Comparison of ENCODE assay signal across 11 cellular contexts in genomic region chr12:321606-322326, GRCh38.
DNase-seq lines count a peak whose midpoint lies in the region; ATAC-seq, FAIRE-seq and TF ChIP-seq lines count a peak whose summit lies in the region.
"Had no signal": no experiment of that assay in that cellular context is flagged by ENCODE, and none has a peak within 500 bp of the region (broad histone marks: within the 10 kb centered on the region; RNA-seq: fewer than 3 reads in every experiment).

No MANE protein-coding gene starts in this region.

- H3K79me2 ChIP-seq in DND-41 (ENCODE audit: insufficient read depth, low read length): peaks cover 3% of the 10 kb centered on the region; the same call in 1 of the 2 replicates

- no peak for DNase-seq in DND-41
- DNase-seq in RKO (ENCODE audit: low spot score): peak; percentile 40
- peak; percentile 4 for DNase-seq in fibroblast of the conjunctiva (ENCODE audit: low read depth)
- DNase-seq in NCI-H2029 treated with DMSO at 0.1 percent for 48 hours (lab: John Stamatoyannopoulos, UW): no peak
- DNase-seq in stimulated activated CD4-positive, alpha-beta T cell treated with anti-CD3 and anti-CD28 coated beads, Interleukin-4, amount 100 ng/mL, for 24 hours: no peak
- DNase-seq: NCI-H226 had no signal

- H3K4me1 ChIP-seq in DND-41 (ENCODE audit: insufficient read depth, low read length): no peaks in the 10 kb centered on the region

- no peak overlapping the region for H3K27ac ChIP-seq in DND-41 (ENCODE audit: low read length)
- H3K27ac ChIP-seq: skin epidermis had no signal

- H3K9ac ChIP-seq in DND-41 (ENCODE audit: low read depth, low read length): no peak overlapping the region

- H3K4me3 ChIP-seq in DND-41 (ENCODE audit: low read depth in 1 of 2, low read length in 2 of 2): no peak overlapping the region
- H3K4me3 ChIP-seq: skin epidermis had no signal

- ATAC-seq in DND-41 (ENCODE audit: insufficient read depth, low read depth): no peak
- ATAC-seq in HG03439 (IDR thresholded peaks at IDR 0.05; ENCODE audit: unreplicated experiment): no peak
- ATAC-seq in HG02678 (IDR thresholded peaks at IDR 0.05; ENCODE audit: unreplicated experiment): no peak

- H3K27me3 ChIP-seq in DND-41 (ENCODE audit: insufficient read depth, low read length, poor library complexity): no peaks in the 10 kb centered on the region

- peaks cover 95% of the 10 kb centered on the region for H3K36me3 ChIP-seq in DND-41 (ENCODE audit: insufficient read depth, low read length)

- peak; percentile 19 for FAIRE-seq in A204.1 (lab: Jason Lieb, UNC)
- FAIRE-seq: GM19239 had no signal

- no peak overlapping the region for H3K4me2 ChIP-seq in DND-41 (ENCODE audit: insufficient read depth, low read length)

- H2AFZ ChIP-seq in DND-41 (ENCODE audit: low read depth, low read length): no peak overlapping the region

- no peaks in the 10 kb centered on the region for H3K9me3 ChIP-seq in DND-41 (ENCODE audit: insufficient read depth, low read length, severe bottlenecking)

- no peaks in the 10 kb centered on the region for H4K20me1 ChIP-seq in DND-41 (ENCODE audit: insufficient read depth, low read length)

- TF ChIP-seq CTCF in DND-41 (IDR thresholded peaks at IDR 0.05; ENCODE audit: borderline replicate concordance, extremely low read depth, low read length, poor library complexity, severe bottlenecking): peak; percentile 28

Comparison
In these comparisons a context has a peak if more than half of its experiments do, and no peak if none do; other contexts are left out.
1. DNase-seq: peak in RKO (single experiment) and fibroblast of the conjunctiva (single experiment); none in DND-41 (single experiment), NCI-H2029 treated with DMSO at 0.1 percent for 48 hours (single experiment) and stimulated activated CD4-positive, alpha-beta T cell treated with anti-CD3 and anti-CD28 coated beads, Interleukin-4, amount 100 ng/mL, for 24 hours (single experiment).